In genomic region chr2:38160517-38160916, GRCh38 we compare ENCODE assay signal across 17 cellular contexts.
DNase-seq lines count a peak whose midpoint lies in the region; ATAC-seq and TF ChIP-seq lines count a peak whose summit lies in the region.
"Had no signal": no experiment of that assay in that cellular context is flagged by ENCODE, and none has a peak within 500 bp of the region (broad histone marks: within the 10 kb centered on the region; RNA-seq: fewer than 3 reads in every experiment).

No MANE protein-coding gene starts in this region.

- peaks cover 88% of the 10 kb centered on the region for H3K4me1 Mint-ChIP-seq in nephron
- H3K4me1 Mint-ChIP-seq in activated CD8-positive, alpha-beta T cell treated with anti-CD3 and anti-CD28 coated beads, Interleukin-2, amount 10 ng/mL, durations not matched to agents 7 days and 5 days (ENCODE audit: low read depth) = no peaks in the 10 kb centered on the region

- H3K27me3 Mint-ChIP-seq in nephron (ENCODE audit: low read depth) = peaks cover 4% of the 10 kb centered on the region
- H3K27me3 Mint-ChIP-seq in activated CD8-positive, alpha-beta T cell treated with anti-CD3 and anti-CD28 coated beads, Interleukin-2, amount 10 ng/mL, durations not matched to agents 7 days and 5 days (ENCODE audit: low read depth) = peaks cover 54% of the 10 kb centered on the region

- POLR2A ChIA-PET in activated CD8-positive, alpha-beta T cell treated with anti-CD3 and anti-CD28 coated beads, Interleukin-2, amount 10 ng/mL, durations not matched to agents 7 days and 5 days (lab: Charles Lee) = no interaction called here

- 78 to 81% methylated on average over 5 of the region's 5 CpGs for WGBS in tibial nerve, 2 donors

- CTCF ChIA-PET in activated CD8-positive, alpha-beta T cell treated with anti-CD3 and anti-CD28 coated beads, Interleukin-2, amount 10 ng/mL, durations not matched to agents 7 days and 5 days (lab: Charles Lee) = no interaction called here

- no peak for TF ChIP-seq EP300 in tibial nerve (IDR thresholded peaks at IDR 0.05)

- peak overlapping the region; percentile 93 to 99 (median 96) for H3K27ac Mint-ChIP-seq in nephron
- no peak overlapping the region for H3K27ac Mint-ChIP-seq in activated CD8-positive, alpha-beta T cell treated with anti-CD3 and anti-CD28 coated beads, Interleukin-2, amount 10 ng/mL, durations not matched to agents 7 days and 5 days
- H3K27ac Mint-ChIP-seq: CD8-positive, alpha-beta T cell had no signal

- no peak for TF ChIP-seq POLR2A in tibial nerve (IDR thresholded peaks at IDR 0.05)

- TF ChIP-seq CTCF in C4-2B (conservative IDR thresholded peaks at IDR 0.05) (no peak), ascending aorta (IDR thresholded peaks at IDR 0.05) (no peak), nephron (IDR thresholded peaks at IDR 0.05; ENCODE audit: unreplicated experiment in 3 of 3) (no peak), tibial nerve (IDR thresholded peaks at IDR 0.05) (no peak)

- DNase-seq in ascending aorta (ENCODE audit: low spot score in 2 of 2) = no peak
- DNase-seq in tibial nerve (ENCODE audit: low spot score in 2 of 2) = no peak
- no peak for DNase-seq in activated CD8-positive, alpha-beta T cell treated with anti-CD3 and anti-CD28 coated beads, Interleukin-2, amount 10 ng/mL, durations not matched to agents 7 days and 5 days
- DNase-seq in NOMO-1 (lab: John Stamatoyannopoulos, UW; ENCODE audit: unreplicated experiment in 2 of 2) = no peak
- DNase-seq: CD8-positive, alpha-beta T cell; MM.1S; NCI-H1092; NCI-H146; NCI-H2081; NCI-H446 treated with DMSO at 0.1 percent for 48 hours; NCI-H69; Peyer's patch had no signal

- no peak for ATAC-seq in activated CD8-positive, alpha-beta T cell treated with anti-CD3 and anti-CD28 coated beads, Interleukin-2, amount 10 ng/mL, durations not matched to agents 7 days and 5 days
- ATAC-seq in activated CD4-positive, CD25-positive, alpha-beta regulatory T cell treated with anti-CD3 and anti-CD28 coated beads, Interleukin-2, amount 50 U/mL, for 24 hours = no peak
- ATAC-seq: A549; CD8-positive, alpha-beta T cell had no signal

- H3K4me3 ChIP-seq in ascending aorta (no peak overlapping the region), tibial nerve (no peak overlapping the region)
- H3K4me3 ChIP-seq: A549, BLaER1, Peyer's patch had no signal

- H3K27ac ChIP-seq in C4-2B (peak overlapping the region; percentile 89; the same call in 1 of the 2 replicates), ascending aorta (peak overlapping the region; percentile 63 to 73), tibial nerve (peak overlapping the region; percentile 59 to 81 (median 76))
- H3K27ac ChIP-seq: A549, BLaER1 had no signal

- no peaks in the 10 kb centered on the region for H3K9me3 ChIP-seq in ascending aorta
- H3K9me3 ChIP-seq in tibial nerve = no peaks in the 10 kb centered on the region
- H3K9me3 ChIP-seq: A549, BLaER1, Peyer's patch had no signal

- no peaks in the 10 kb centered on the region for H3K36me3 Mint-ChIP-seq in nephron (ENCODE audit: low read depth)
- H3K36me3 Mint-ChIP-seq in activated CD8-positive, alpha-beta T cell treated with anti-CD3 and anti-CD28 coated beads, Interleukin-2, amount 10 ng/mL, durations not matched to agents 7 days and 5 days (ENCODE audit: low read depth) = no peaks in the 10 kb centered on the region
- H3K36me3 Mint-ChIP-seq: CD8-positive, alpha-beta T cell had no signal

- intact Hi-C loops in ascending aorta (cut with DNase I) = no loop called here

- no peaks in the 10 kb centered on the region for H3K36me3 ChIP-seq in ascending aorta
- no peaks in the 10 kb centered on the region for H3K36me3 ChIP-seq in tibial nerve
- H3K36me3 ChIP-seq: BLaER1, Peyer's patch had no signal

- no peaks in the 10 kb centered on the region for H3K9me3 Mint-ChIP-seq in nephron
- H3K9me3 Mint-ChIP-seq in activated CD8-positive, alpha-beta T cell treated with anti-CD3 and anti-CD28 coated beads, Interleukin-2, amount 10 ng/mL, durations not matched to agents 7 days and 5 days (ENCODE audit: insufficient read depth) = no peaks in the 10 kb centered on the region
- H3K9me3 Mint-ChIP-seq: CD8-positive, alpha-beta T cell had no signal

- H3K27me3 ChIP-seq in ascending aorta = no peaks in the 10 kb centered on the region
- no peaks in the 10 kb centered on the region for H3K27me3 ChIP-seq in tibial nerve
- H3K27me3 ChIP-seq: BLaER1, Peyer's patch had no signal

- H3K4me3 Mint-ChIP-seq in nephron = no peak overlapping the region
- no peak overlapping the region for H3K4me3 Mint-ChIP-seq in activated CD8-positive, alpha-beta T cell treated with anti-CD3 and anti-CD28 coated beads, Interleukin-2, amount 10 ng/mL, durations not matched to agents 7 days and 5 days
- H3K4me3 Mint-ChIP-seq: CD8-positive, alpha-beta T cell had no signal

- peaks cover 5 to 15% of the 10 kb centered on the region in 2 donors for H3K4me1 ChIP-seq in ascending aorta
- peaks cover 0 to 51% (median 10%) of the 10 kb centered on the region in 4 donors for H3K4me1 ChIP-seq in tibial nerve
- H3K4me1 ChIP-seq: A549, BLaER1, Peyer's patch had no signal
